8 cellular contexts compared by ENCODE assay signal in the genomic region with DNA sequence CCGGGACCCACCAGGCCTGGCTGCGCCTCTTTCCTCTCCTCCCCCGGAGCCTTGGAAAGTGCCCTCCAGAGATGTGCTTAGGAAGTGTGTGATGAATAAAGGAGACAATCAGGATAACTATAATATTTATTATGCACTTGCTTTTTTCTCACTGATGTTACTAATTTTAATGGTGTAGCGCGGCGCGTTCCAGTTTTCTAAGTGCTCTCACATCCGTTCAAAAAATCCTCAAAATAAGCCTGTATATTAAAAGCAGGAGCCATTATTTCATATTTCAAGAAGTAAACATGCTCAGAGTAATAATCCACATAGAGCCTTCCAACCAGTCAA. TPM values are rescaled to one million over a fixed set of nuclear protein-coding genes. Genes with fewer than 3 reads are reported as not detected.
DNase-seq lines count a peak whose midpoint lies in the region; ATAC-seq and TF ChIP-seq lines count a peak whose summit lies in the region.

No MANE protein-coding gene starts in this region.

- H3K79me2 ChIP-seq in SK-N-SH (ENCODE audit: insufficient read depth): no peaks in the 10 kb centered on the region

- no peaks in the 10 kb centered on the region for H4K20me1 ChIP-seq in SK-N-SH (ENCODE audit: insufficient read depth)

- peak overlapping the region; percentile 78 for H3K4me2 ChIP-seq in SK-N-SH

- WGBS in SK-N-SH (ENCODE audit: low lambda C conversion rate): 36% methylated on average over 8 of the region's 8 CpGs
- WGBS in right cardiac atrium: 3% methylated on average over 8 of the region's 8 CpGs
- WGBS in spleen, 5 donors: 2 to 8% (median 7%) methylated on average over 8 of the region's 8 CpGs

- H3K27me3 ChIP-seq in SK-N-SH (ENCODE audit: insufficient read depth) (no peaks in the 10 kb centered on the region), right cardiac atrium (ENCODE audit: control insufficient read depth, insufficient read depth) (no peaks in the 10 kb centered on the region), spleen (replicated peaks in 1 of 7) (no peaks in the 10 kb centered on the region)

- no peak for TF ChIP-seq CTCF in SK-N-SH (IDR thresholded peaks at IDR 0.05)
- TF ChIP-seq CTCF in WI38 (IDR thresholded peaks at IDR 0.05; ENCODE audit: low read depth, low read length): no peak
- TF ChIP-seq CTCF in spleen (IDR thresholded peaks at IDR 0.05 in 8 of 11, conservative IDR thresholded peaks at IDR 0.05 in 3 of 11): no peak

- peak overlapping the region; percentile 69 to 83 for H3K4me3 ChIP-seq in SK-N-SH (ENCODE audit: low read depth in 2 of 2, low read length in 1 of 2)
- peak overlapping the region; percentile 82 for H3K4me3 ChIP-seq in WI38 (ENCODE audit: low read depth, low read length)
- H3K4me3 ChIP-seq in right cardiac atrium (ENCODE audit: low read length): peak overlapping the region; percentile 85
- H3K4me3 ChIP-seq in spleen: peak overlapping the region; percentile 69 to 89 (median 77)

- no peaks in the 10 kb centered on the region for H3K9me3 ChIP-seq in SK-N-SH
- H3K9me3 ChIP-seq in right cardiac atrium (ENCODE audit: control insufficient read depth, low read length): no peaks in the 10 kb centered on the region
- no peaks in the 10 kb centered on the region for H3K9me3 ChIP-seq in spleen

- H3K27ac ChIP-seq in SK-N-SH (ENCODE audit: low read depth in 2 of 2, low read length in 1 of 2): peak overlapping the region; percentile 76 to 77; a peak in 3 of 4 replicates
- peak overlapping the region; percentile 97 for H3K27ac ChIP-seq in right cardiac atrium (ENCODE audit: low read length)
- peak overlapping the region; percentile 95 to 100 (median 100) for H3K27ac ChIP-seq in spleen

- H3K9me2 ChIP-seq in SK-N-SH: no peaks in the 10 kb centered on the region

- H3F3A ChIP-seq in SK-N-SH (replicated peaks; ENCODE audit: insufficient read depth): no peaks in the 10 kb centered on the region

- TF ChIP-seq POLR2A in spleen (IDR thresholded peaks at IDR 0.05): no peak

- ATAC-seq in SK-N-SH treated with all-trans-retinoic acid at 6 μM for 48 hours (no peak), right cardiac atrium (no peak)

- intact Hi-C loops in right cardiac atrium (cut with DNase I) (no loop called here), spleen (cut with DNase I; ENCODE audit: low total_unique reads) (loop anchor here (5.0 kb wide), 1 partner anchor 52 kb away; no protein-coding TSS in a partner anchor)

- peak overlapping the region; percentile 87 for H2AFZ ChIP-seq in SK-N-SH (ENCODE audit: low read depth)

- no peak for TF ChIP-seq RAD21 in SK-N-SH (IDR thresholded peaks at IDR 0.05; ENCODE audit: low read length)

- H3K4me1 ChIP-seq in SK-N-SH (ENCODE audit: control insufficient read depth in 1 of 2, insufficient read depth in 2 of 2, low read depth in 1 of 2, low read length in 1 of 2): peaks cover 0 to 6% of the 10 kb centered on the region in 2 experiments; a peak in 2 of 4 replicates
- H3K4me1 ChIP-seq in right cardiac atrium (ENCODE audit: control insufficient read depth, insufficient read depth, low read length): no peaks in the 10 kb centered on the region
- peaks cover 18 to 53% (median 30%) of the 10 kb centered on the region in 6 donors for H3K4me1 ChIP-seq in spleen

- POLR2A ChIA-PET in SK-N-SH (lab: Yijun Ruan, JAX): no interaction called here

- H3K36me3 ChIP-seq in SK-N-SH (replicated peaks in 1 of 2; ENCODE audit: control insufficient read depth in 1 of 2, insufficient read depth in 2 of 2, low read length in 1 of 2) (no peaks in the 10 kb centered on the region), spleen (peaks cover 0 to 21% (median 3%) of the 10 kb centered on the region in 6 donors)

- CTCF ChIA-PET in SK-N-SH (lab: Yijun Ruan, JAX): interaction anchor here (1.1 kb wide), 1 partner anchor 130 kb away, joined by 4 read pairs; no protein-coding TSS in a partner anchor

- H3K9ac ChIP-seq in SK-N-SH: peak overlapping the region; percentile 68

- DNase-seq in SK-N-SH: no peak
- no peak for DNase-seq in right cardiac atrium
- no peak for DNase-seq in spleen
- no peak for DNase-seq in amniotic stem cell (lab: John Stamatoyannopoulos, UW)
- no peak for DNase-seq in activated CD4-positive, CD25-positive, alpha-beta regulatory T cell treated with anti-CD3 and anti-CD28 coated beads, Interleukin-2, amount 50 U/mL, for 72 hours
- DNase-seq in NCI-H146 treated with DMSO at 0.1 percent for 48 hours (lab: John Stamatoyannopoulos, UW; ENCODE audit: unreplicated experiment): no peak

- TF ChIP-seq EP300 in SK-N-SH (IDR thresholded peaks at IDR 0.05; ENCODE audit: borderline replicate concordance in 1 of 2, low read depth in 1 of 2, low read length in 1 of 2): no peak

TF ChIP-seq in SK-N-SH, 30 proteins besides CTCF, POLR2A, EP300 and RAD21 (continues in another document):
- TF ChIP-seq SIN3A (IDR thresholded peaks at IDR 0.05; ENCODE audit: borderline replicate concordance, low read depth, low read length): no peak
- TF ChIP-seq FOXM1 (IDR thresholded peaks at IDR 0.05; ENCODE audit: low read depth): no peak
- TF ChIP-seq, protein P1, sequence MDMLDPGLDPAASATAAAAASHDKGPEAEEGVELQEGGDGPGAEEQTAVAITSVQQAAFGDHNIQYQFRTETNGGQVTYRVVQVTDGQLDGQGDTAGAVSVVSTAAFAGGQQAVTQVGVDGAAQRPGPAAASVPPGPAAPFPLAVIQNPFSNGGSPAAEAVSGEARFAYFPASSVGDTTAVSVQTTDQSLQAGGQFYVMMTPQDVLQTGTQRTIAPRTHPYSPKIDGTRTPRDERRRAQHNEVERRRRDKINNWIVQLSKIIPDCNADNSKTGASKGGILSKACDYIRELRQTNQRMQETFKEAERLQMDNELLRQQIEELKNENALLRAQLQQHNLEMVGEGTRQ (IDR thresholded peaks at IDR 0.05; ENCODE audit: borderline replicate concordance, low read depth, low read length): no peak
- no peak for TF ChIP-seq ELF1 (IDR thresholded peaks at IDR 0.05)
- no peak for TF ChIP-seq EZH2phosphoT487 (IDR thresholded peaks at IDR 0.05; ENCODE audit: borderline replicate concordance, low read depth)

TF ChIP-seq in SK-N-SH treated with all-trans-retinoic acid at 6 μM for 48 hours, 23 proteins besides CTCF, POLR2A, EP300 and RAD21 (continues in another document):
- TF ChIP-seq RARB (CRISPR knock-in tag; IDR thresholded peaks at IDR 0.05) (no peak), PPARA (CRISPR knock-in tag; IDR thresholded peaks at IDR 0.05; ENCODE audit: borderline replicate concordance) (no peak), GLIS3 (CRISPR knock-in tag; IDR thresholded peaks at IDR 0.05) (no peak), ZC3H10 (CRISPR knock-in tag; IDR thresholded peaks at IDR 0.05) (no peak), TCF4 (CRISPR knock-in tag; IDR thresholded peaks at IDR 0.05; ENCODE audit: borderline replicate concordance) (no peak), ZFP3 (CRISPR knock-in tag; IDR thresholded peaks at IDR 0.05) (no peak), SNAI2 (CRISPR knock-in tag; IDR thresholded peaks at IDR 0.05) (no peak)
- TF ChIP-seq, protein P2, sequence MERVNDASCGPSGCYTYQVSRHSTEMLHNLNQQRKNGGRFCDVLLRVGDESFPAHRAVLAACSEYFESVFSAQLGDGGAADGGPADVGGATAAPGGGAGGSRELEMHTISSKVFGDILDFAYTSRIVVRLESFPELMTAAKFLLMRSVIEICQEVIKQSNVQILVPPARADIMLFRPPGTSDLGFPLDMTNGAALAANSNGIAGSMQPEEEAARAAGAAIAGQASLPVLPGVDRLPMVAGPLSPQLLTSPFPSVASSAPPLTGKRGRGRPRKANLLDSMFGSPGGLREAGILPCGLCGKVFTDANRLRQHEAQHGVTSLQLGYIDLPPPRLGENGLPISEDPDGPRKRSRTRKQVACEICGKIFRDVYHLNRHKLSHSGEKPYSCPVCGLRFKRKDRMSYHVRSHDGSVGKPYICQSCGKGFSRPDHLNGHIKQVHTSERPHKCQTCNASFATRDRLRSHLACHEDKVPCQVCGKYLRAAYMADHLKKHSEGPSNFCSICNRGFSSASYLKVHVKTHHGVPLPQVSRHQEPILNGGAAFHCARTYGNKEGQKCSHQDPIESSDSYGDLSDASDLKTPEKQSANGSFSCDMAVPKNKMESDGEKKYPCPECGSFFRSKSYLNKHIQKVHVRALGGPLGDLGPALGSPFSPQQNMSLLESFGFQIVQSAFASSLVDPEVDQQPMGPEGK (CRISPR knock-in tag; IDR thresholded peaks at IDR 0.05; ENCODE audit: borderline replicate concordance): no peak
- TF ChIP-seq, protein P3, sequence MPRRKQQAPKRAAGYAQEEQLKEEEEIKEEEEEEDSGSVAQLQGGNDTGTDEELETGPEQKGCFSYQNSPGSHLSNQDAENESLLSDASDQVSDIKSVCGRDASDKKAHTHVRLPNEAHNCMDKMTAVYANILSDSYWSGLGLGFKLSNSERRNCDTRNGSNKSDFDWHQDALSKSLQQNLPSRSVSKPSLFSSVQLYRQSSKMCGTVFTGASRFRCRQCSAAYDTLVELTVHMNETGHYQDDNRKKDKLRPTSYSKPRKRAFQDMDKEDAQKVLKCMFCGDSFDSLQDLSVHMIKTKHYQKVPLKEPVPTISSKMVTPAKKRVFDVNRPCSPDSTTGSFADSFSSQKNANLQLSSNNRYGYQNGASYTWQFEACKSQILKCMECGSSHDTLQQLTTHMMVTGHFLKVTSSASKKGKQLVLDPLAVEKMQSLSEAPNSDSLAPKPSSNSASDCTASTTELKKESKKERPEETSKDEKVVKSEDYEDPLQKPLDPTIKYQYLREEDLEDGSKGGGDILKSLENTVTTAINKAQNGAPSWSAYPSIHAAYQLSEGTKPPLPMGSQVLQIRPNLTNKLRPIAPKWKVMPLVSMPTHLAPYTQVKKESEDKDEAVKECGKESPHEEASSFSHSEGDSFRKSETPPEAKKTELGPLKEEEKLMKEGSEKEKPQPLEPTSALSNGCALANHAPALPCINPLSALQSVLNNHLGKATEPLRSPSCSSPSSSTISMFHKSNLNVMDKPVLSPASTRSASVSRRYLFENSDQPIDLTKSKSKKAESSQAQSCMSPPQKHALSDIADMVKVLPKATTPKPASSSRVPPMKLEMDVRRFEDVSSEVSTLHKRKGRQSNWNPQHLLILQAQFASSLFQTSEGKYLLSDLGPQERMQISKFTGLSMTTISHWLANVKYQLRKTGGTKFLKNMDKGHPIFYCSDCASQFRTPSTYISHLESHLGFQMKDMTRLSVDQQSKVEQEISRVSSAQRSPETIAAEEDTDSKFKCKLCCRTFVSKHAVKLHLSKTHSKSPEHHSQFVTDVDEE (CRISPR knock-in tag; IDR thresholded peaks at IDR 0.05): no peak

RNA-seq across cellular contexts. Expression of gene MPPE1, which starts 0.9 kb away (rescaled TPM):
- 13.2 and 16.7 TPM in 2 replicates for polyA plus RNA-seq in SK-N-SH (2012; rRNA removed)
- polyA plus RNA-seq in SK-N-SH (2012; cell fraction: cytosol; rRNA removed): 10.7 and 13.4 TPM in 2 replicates
- 30.3 and 36.3 TPM in 2 replicates for polyA plus RNA-seq in SK-N-SH (2012; cell fraction: nucleus; rRNA removed)
- 10 to 100 TPM; 29.0 to 40.6 (median 32.4) TPM for total RNA-seq in right cardiac atrium
- 20.7 TPM for polyA plus RNA-seq in right cardiac atrium
- 10 to 100 TPM; 44.9 to 89.9 (median 57.3) TPM for total RNA-seq in spleen
- polyA plus RNA-seq in spleen: 10 to 100 TPM; 29.7 to 46.6 (median 29.7) TPM

RNA-seq across cellular contexts. Expression of gene CHMP1B, which starts 57.8 kb away (rescaled TPM):
- polyA plus RNA-seq in SK-N-SH (2012; rRNA removed): 45.1 and 52.4 TPM in 2 replicates
- polyA plus RNA-seq in SK-N-SH (2012; cell fraction: cytosol; rRNA removed): 45.4 and 60.4 TPM in 2 replicates
- 46.7 and 51.7 TPM in 2 replicates for polyA plus RNA-seq in SK-N-SH (2012; cell fraction: nucleus; rRNA removed)
- total RNA-seq in right cardiac atrium: 10 to 100 TPM; 28.8 to 40.3 (median 32.3) TPM
- 40.4 TPM for polyA plus RNA-seq in right cardiac atrium
- total RNA-seq in spleen: 10 to 100 TPM; 34.2 to 58.0 (median 42.0) TPM
- polyA plus RNA-seq in spleen: 10 to 100 TPM; 33.1 to 37.8 (median 36.0) TPM
